8 cellular contexts compared by ENCODE assay signal in genomic region chr20:266604-267562, GRCh38. TPM values are rescaled to one million over a fixed set of nuclear protein-coding genes. Genes with fewer than 3 reads are reported as not detected.
DNase-seq lines count a peak whose midpoint lies in the region; ATAC-seq, FAIRE-seq and TF ChIP-seq lines count a peak whose summit lies in the region.

No MANE protein-coding gene starts in this region.

- no peak for DNase-seq in AG04449 (ENCODE audit: low read depth, low spot score)
- peak; percentile 90 for DNase-seq in NCI-H2171 treated with DMSO at 0.1 percent for 48 hours (lab: John Stamatoyannopoulos, UW)
- DNase-seq in WTC11 (ENCODE audit: low spot score): peak; percentile 98
- peak; percentile 79 to 83 for DNase-seq in cardiac fibroblast (ENCODE audit: low read depth in 2 of 2)
- DNase-seq in kidney: peak; percentile 95
- peak; percentile 74 to 88 for DNase-seq in stimulated activated CD4-positive, alpha-beta T cell treated with anti-CD3 and anti-CD28 coated beads, Interleukin-15, amount 100 ng/mL, for 1 hour (ENCODE audit: low read depth in 1 of 2, low spot score in 1 of 2)

- peaks cover 8% of the 10 kb centered on the region; the same call in 1 of the 2 replicates for H3K36me3 Mint-ChIP-seq in WTC11

- intact Hi-C loops in kidney (cut with DNase I): no loop called here

- ATAC-seq in HG03097 (IDR thresholded peaks at IDR 0.05; ENCODE audit: low FRiP score, unreplicated experiment) (peak; percentile 76), WTC11 (peak; percentile 92)

- POLR2A ChIA-PET in AG04449 (lab: Yijun Ruan, JAX): no interaction called here
- POLR2A ChIA-PET in WTC11 (lab: Charles Lee): interaction anchor here (1.0 to 1.1 kb wide), 2 partner anchors 34 to 58 kb away, joined by 3 to 5 read pairs; no protein-coding TSS in a partner anchor

- H3K4me1 Mint-ChIP-seq in WTC11: peaks cover 10% of the 10 kb centered on the region

- H3K27ac Mint-ChIP-seq in WTC11: no peak overlapping the region; the same call in 1 of the 2 replicates

- peak overlapping the region; percentile 67 for H3K4me3 ChIP-seq in AG04449 (ENCODE audit: low read depth, low read length)
- peak overlapping the region; percentile 56 to 59 for H3K4me3 ChIP-seq in cardiac fibroblast (replicated peaks in 1 of 2; ENCODE audit: low read depth in 2 of 2, low read length in 2 of 2)
- H3K4me3 ChIP-seq in kidney (ENCODE audit: low read length in 2 of 2): peak overlapping the region; percentile 66 to 68

- peaks cover 75% of the 10 kb centered on the region for H3K27me3 Mint-ChIP-seq in WTC11 (ENCODE audit: low read depth)

- peak overlapping the region; percentile 66 for H3K4me3 Mint-ChIP-seq in WTC11

- no peak overlapping the region for H3K27ac ChIP-seq in kidney (ENCODE audit: low read depth in 2 of 2, low read length in 2 of 2)

- no peaks in the 10 kb centered on the region for H3K36me3 ChIP-seq in kidney (ENCODE audit: control insufficient read depth in 1 of 2, insufficient read depth in 2 of 2, low read length in 2 of 2)

- peak; percentile 46 for TF ChIP-seq POLR2A in GM18526 (IDR thresholded peaks at IDR 0.05; ENCODE audit: extremely low read depth, insufficient read length)

- no peaks in the 10 kb centered on the region for H3K4me1 ChIP-seq in kidney (ENCODE audit: control insufficient read depth in 1 of 2, insufficient read depth in 1 of 2, low read depth in 1 of 2, low read length in 2 of 2)

- no peak for FAIRE-seq in kidney (lab: Jason Lieb, UNC)

- H3K9me3 Mint-ChIP-seq in WTC11: peaks cover 3% of the 10 kb centered on the region; the same call in 1 of the 2 replicates

- TF ChIP-seq CTCF in AG04449 (IDR thresholded peaks at IDR 0.05; ENCODE audit: insufficient read depth, low read length, missing control alignments): peak; percentile 99
- peak; percentile 90 for TF ChIP-seq CTCF in WTC11 (IDR thresholded peaks at IDR 0.05)
- TF ChIP-seq CTCF in cardiac fibroblast (IDR thresholded peaks at IDR 0.05; ENCODE audit: low read depth, low read length): peak; percentile 97
- peak; percentile 95 for TF ChIP-seq CTCF in kidney (IDR thresholded peaks at IDR 0.05; ENCODE audit: borderline replicate concordance, extremely low read depth, insufficient read depth)

- no peaks in the 10 kb centered on the region for H3K9me3 ChIP-seq in kidney (ENCODE audit: control insufficient read depth in 1 of 2, low read length in 2 of 2)

- CTCF ChIA-PET in AG04449 (lab: Yijun Ruan, JAX): interaction anchor here (0.7 to 7.3 kb wide), 23 partner anchors 9 to 244 kb away, joined by 3 to 46 read pairs (median 5); partner anchors contain the start of genes DEFB129, DEFB132 and ZCCHC3
- CTCF ChIA-PET in WTC11 (lab: Charles Lee): interaction anchor here (0.6 to 1.7 kb wide), 11 partner anchors 9 to 66 kb away, joined by 3 to 12 read pairs (median 5); partner anchors contain the start of genes DEFB129, DEFB132 and SOX12

- peak overlapping the region in 1 of 2 donors; percentile 32 for H3K9ac ChIP-seq in kidney (ENCODE audit: low read length in 2 of 2)

TF ChIP-seq in WTC11, 78 proteins besides CTCF, POLR2A, EP300 and RAD21 (continues in another document):
- peak; percentile 66 for TF ChIP-seq FOXK1 (CRISPR knock-in tag; IDR thresholded peaks at IDR 0.05)
- 0 out of 2 replicates have a peak, but pooled peaks have one; percentile 7 for TF ChIP-seq ZNF671 (CRISPR knock-in tag; IDR thresholded peaks at IDR 0.05)
- peak; percentile 88 for TF ChIP-seq TEAD1 (CRISPR knock-in tag; IDR thresholded peaks at IDR 0.05)
- no peak for TF ChIP-seq USF2 (CRISPR knock-in tag; IDR thresholded peaks at IDR 0.05)
- 0 out of 2 replicates have a peak, but pooled peaks have one; percentile 59 for TF ChIP-seq ZBTB43 (CRISPR knock-in tag; IDR thresholded peaks at IDR 0.05)
- no peak for TF ChIP-seq FOXP4 (CRISPR knock-in tag; IDR thresholded peaks at IDR 0.05)
- no peak for TF ChIP-seq JUN (CRISPR knock-in tag; IDR thresholded peaks at IDR 0.05)
- TF ChIP-seq NFYB (CRISPR knock-in tag; conservative IDR thresholded peaks at IDR 0.05; ENCODE audit: low read depth): no peak
- peak; percentile 29 for TF ChIP-seq USF1 (CRISPR knock-in tag; IDR thresholded peaks at IDR 0.05)
- no peak for TF ChIP-seq RELA (CRISPR knock-in tag; IDR thresholded peaks at IDR 0.05; ENCODE audit: borderline replicate concordance)
- TF ChIP-seq NFE2L1 (CRISPR knock-in tag; IDR thresholded peaks at IDR 0.05): peak; percentile 75; the same call in 1 of the 2 replicates
- no peak for TF ChIP-seq CREB1 (CRISPR knock-in tag; IDR thresholded peaks at IDR 0.05)
- no peak for TF ChIP-seq ZSCAN18 (CRISPR knock-in tag; IDR thresholded peaks at IDR 0.05)
- TF ChIP-seq MLX (CRISPR knock-in tag; IDR thresholded peaks at IDR 0.05): no peak
- TF ChIP-seq KAT7 (CRISPR knock-in tag; IDR thresholded peaks at IDR 0.05; ENCODE audit: borderline replicate concordance): no peak

RNA-seq across cellular contexts. Expression of gene DEFB132, which starts 9.4 kb away (rescaled TPM):
- total RNA-seq in WTC11 (2021) (not detected in 3 replicates), kidney (not detected)
- 0.24 TPM for polyA plus RNA-seq in kidney (ENCODE audit: insufficient read depth, low read depth, low replicate concordance)

RNA-seq across cellular contexts. Expression of gene C20orf96, which starts 23.7 kb away (rescaled TPM):
- total RNA-seq in WTC11 (2021) (22.1 to 30.3 TPM (median 27.8 TPM) in 3 replicates), kidney (9.4 TPM)
- 12.5 TPM for polyA plus RNA-seq in kidney (ENCODE audit: insufficient read depth, low read depth, low replicate concordance)

RNA-seq across cellular contexts. Expression of gene ZCCHC3, which starts 30.5 kb away (rescaled TPM):
- total RNA-seq in WTC11 (2021) (43.6 to 54.1 TPM (median 52.6 TPM) in 3 replicates), kidney (16.4 TPM)
- 12.8 TPM for polyA plus RNA-seq in kidney (ENCODE audit: insufficient read depth, low read depth, low replicate concordance)

RNA-seq across cellular contexts. Expression of gene DEFB129, which starts 39.8 kb away (rescaled TPM):
- total RNA-seq in WTC11 (2021): not detected in 3 replicates
- total RNA-seq in kidney: not detected
- not detected for polyA plus RNA-seq in kidney (ENCODE audit: insufficient read depth, low read depth, low replicate concordance)

RNA-seq across cellular contexts. Expression of gene SOX12, which starts 58.5 kb away (rescaled TPM):
- total RNA-seq in WTC11 (2021) (59.1 to 76.3 TPM (median 72.5 TPM) in 3 replicates), kidney (12.7 TPM)
- 11.3 TPM for polyA plus RNA-seq in kidney (ENCODE audit: insufficient read depth, low read depth, low replicate concordance)
